ENCODE assay signal across 21 cellular contexts in genomic region chr9:134290603-134291451, GRCh38.
"Had no signal": no experiment of that assay in that cellular context is flagged by ENCODE, and none has a peak within 500 bp of the region (broad histone marks: within the 10 kb centered on the region; RNA-seq: fewer than 3 reads in every experiment).

No MANE protein-coding gene starts in this region.

- H3K27ac ChIP-seq: skin epidermis, stomach had no signal

- FAIRE-seq: endometrium had no signal

- H3K4me3 ChIP-seq: lung, skin epidermis, stomach had no signal

- H3K9me3 ChIP-seq: stomach had no signal

- ATAC-seq: activated CD4-positive, alpha-beta T cell treated with anti-CD3 and anti-CD28 coated beads for 36 hours; activated CD8-positive, alpha-beta T cell treated with anti-CD3 and anti-CD28 coated beads for 36 hours; activated T-helper 17 cell treated with anti-CD3 and anti-CD28 coated beads, Interleukin-2, amount 50 U/mL, for 72 hours; stimulated activated effector memory CD8-positive, alpha-beta T cell treated with anti-CD3 and anti-CD28 coated beads, Interleukin-12 subunit alpha, Interleukin-12 subunit beta, amount 100 ng/mL, for 72 hours; WTC11 had no signal

- DNase-seq: activated CD4-positive, alpha-beta T cell treated with anti-CD3 and anti-CD28 coated beads for 36 hours; activated CD8-positive, alpha-beta T cell treated with anti-CD3 and anti-CD28 coated beads for 36 hours; activated naive CD4-positive, alpha-beta T cell; activated naive CD8-positive, alpha-beta T cell treated with anti-CD3 and anti-CD28 coated beads, Interleukin-2, amount 10 ng/mL, durations not matched to agents 7 days and 5 days; activated T-cell treated with anti-CD3 and anti-CD28 coated beads, Interleukin-2, amount 50 U/mL, for 1 hour; cortex of kidney; erythroblast; foreskin melanocyte; head of caudate nucleus; kidney glomerular epithelial cell; nucleus accumbens; stimulated activated CD4-positive, alpha-beta T cell treated with anti-CD3 and anti-CD28 coated beads, Interleukin-15, amount 100 ng/mL, for 24 hours; stimulated activated CD4-positive, alpha-beta T cell treated with anti-CD3 and anti-CD28 coated beads, Interleukin-2, amount 100 ng/mL, for 48 hours; stomach; trophoblast cell had no signal

- H3K36me3 ChIP-seq: stomach had no signal
